ENCODE assay signal across 9 cellular contexts in genomic region chr7:13282377-13282980, GRCh38.
DNase-seq lines count a peak whose midpoint lies in the region; ATAC-seq, FAIRE-seq and TF ChIP-seq lines count a peak whose summit lies in the region.
"Had no signal": no experiment of that assay in that cellular context is flagged by ENCODE, and none has a peak within 500 bp of the region (broad histone marks: within the 10 kb centered on the region; RNA-seq: fewer than 3 reads in every experiment).

No MANE protein-coding gene starts in this region.

- peak; percentile 74 for TF ChIP-seq CTCF in neural crest cell (conservative IDR thresholded peaks at IDR 0.05)

- no peaks in the 10 kb centered on the region for H3K36me3 Mint-ChIP-seq in neural crest cell (ENCODE audit: low read depth)
- H3K36me3 Mint-ChIP-seq in activated CD4-positive, alpha-beta memory T cell treated with anti-CD3 and anti-CD28 coated beads for 36 hours, result no peaks in the 10 kb centered on the region

- peak; percentile 18 for DNase-seq in NCI-H2107 treated with DMSO at 0.1 percent for 48 hours (lab: John Stamatoyannopoulos, UW; ENCODE audit: unreplicated experiment)
- DNase-seq in cerebellar cortex (ENCODE audit: low spot score), result peak; percentile 80
- no peak for DNase-seq in neural crest cell (ENCODE audit: low read depth, low spot score)
- no peak for DNase-seq in activated CD4-positive, alpha-beta memory T cell treated with anti-CD3 and anti-CD28 coated beads for 36 hours
- no peak for DNase-seq in germinal center (ENCODE audit: low spot score)
- DNase-seq: activated effector memory CD4-positive, alpha-beta T cell treated with anti-CD3 and anti-CD28 coated beads, Interleukin-2, amount 50 U/mL, for 16 hours; NCI-H1436 treated with DMSO at 0.1 percent for 48 hours had no signal

- peaks cover 20% of the 10 kb centered on the region for H3K4me1 Mint-ChIP-seq in neural crest cell
- no peaks in the 10 kb centered on the region for H3K4me1 Mint-ChIP-seq in activated CD4-positive, alpha-beta memory T cell treated with anti-CD3 and anti-CD28 coated beads for 36 hours (ENCODE audit: low read depth)

- CTCF ChIA-PET in activated CD4-positive, alpha-beta memory T cell treated with anti-CD3 and anti-CD28 coated beads for 36 hours (lab: Charles Lee), result interaction anchor here (0.8 to 3.4 kb wide), 5 partner anchors 460 to 1734 kb away, joined by 3 to 44 read pairs (median 8); no protein-coding TSS in a partner anchor

- FAIRE-seq in G401.6 (lab: Jason Lieb, UNC), result peak; percentile 69

- no peaks in the 10 kb centered on the region for H3K9me3 Mint-ChIP-seq in neural crest cell
- no peaks in the 10 kb centered on the region for H3K9me3 Mint-ChIP-seq in activated CD4-positive, alpha-beta memory T cell treated with anti-CD3 and anti-CD28 coated beads for 36 hours

- intact Hi-C loops in activated CD4-positive, alpha-beta memory T cell treated with anti-CD3 and anti-CD28 coated beads for 36 hours (cut with micrococcal nuclease), result no loop called here

- H3K27me3 Mint-ChIP-seq in neural crest cell (ENCODE audit: low read depth), result no peaks in the 10 kb centered on the region
- peaks cover 5% of the 10 kb centered on the region for H3K27me3 Mint-ChIP-seq in activated CD4-positive, alpha-beta memory T cell treated with anti-CD3 and anti-CD28 coated beads for 36 hours

- no peak for ATAC-seq in HG02610 (IDR thresholded peaks at IDR 0.05; ENCODE audit: unreplicated experiment)

- no peak overlapping the region for H3K27ac Mint-ChIP-seq in neural crest cell (ENCODE audit: unreplicated experiment)
- no peak overlapping the region for H3K27ac Mint-ChIP-seq in activated CD4-positive, alpha-beta memory T cell treated with anti-CD3 and anti-CD28 coated beads for 36 hours

- POLR2A ChIA-PET in activated CD4-positive, alpha-beta memory T cell treated with anti-CD3 and anti-CD28 coated beads for 36 hours (lab: Charles Lee), result no interaction called here

- no peak overlapping the region for H3K4me3 Mint-ChIP-seq in neural crest cell
- H3K4me3 Mint-ChIP-seq in activated CD4-positive, alpha-beta memory T cell treated with anti-CD3 and anti-CD28 coated beads for 36 hours, result no peak overlapping the region

Comparison
In these comparisons a context has a peak if more than half of its experiments do, and no peak if none do; other contexts are left out.
1. DNase-seq: peak in NCI-H2107 treated with DMSO at 0.1 percent for 48 hours (single experiment) and cerebellar cortex (single experiment); none in neural crest cell (single experiment), activated CD4-positive, alpha-beta memory T cell treated with anti-CD3 and anti-CD28 coated beads for 36 hours (single experiment) and germinal center (single experiment).